In the genomic region with DNA sequence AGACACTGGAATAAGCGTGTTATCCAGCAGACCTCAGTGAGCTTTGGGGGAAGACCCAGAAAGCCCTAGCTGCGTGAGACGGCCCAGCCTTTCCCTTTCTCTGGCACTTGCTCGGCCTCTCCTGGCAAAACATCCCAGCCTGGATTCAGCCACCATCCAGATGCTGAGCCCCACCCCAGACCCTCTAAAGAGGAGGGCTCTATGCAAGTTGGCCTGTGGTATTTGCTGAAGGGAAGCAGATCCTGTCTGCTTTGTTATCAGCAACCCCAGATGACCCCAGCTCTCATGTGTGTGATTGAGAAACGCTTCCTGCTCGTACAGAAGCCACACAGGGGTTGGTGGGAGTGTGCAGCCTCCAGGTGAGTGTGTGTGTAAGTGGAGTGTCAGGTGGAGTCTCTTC, we compare ENCODE assay signal across 18 cellular contexts.
DNase-seq lines count a peak whose midpoint lies in the region; ATAC-seq and TF ChIP-seq lines count a peak whose summit lies in the region.
"Had no signal": no experiment of that assay in that cellular context is flagged by ENCODE, and none has a peak within 500 bp of the region (broad histone marks: within the 10 kb centered on the region; RNA-seq: fewer than 3 reads in every experiment).

No MANE protein-coding gene starts in this region.

- DNase-seq in GM23338 (ENCODE audit: low spot score) (peak; percentile 13), NCI-H2107 (lab: John Stamatoyannopoulos, UW) (peak; percentile 14), erythroblast (lab: John Stamatoyannopoulos, UW) (peak; percentile 12 to 40), sciatic nerve (ENCODE audit: low spot score) (peak; percentile 34), HT-29 (ENCODE audit: low spot score) (no peak), ovary (no peak)
- DNase-seq: activated CD8-positive, alpha-beta T cell treated with anti-CD3 and anti-CD28 coated beads, Interleukin-2, amount 10 ng/mL, durations not matched to agents 7 days and 5 days; anterior cingulate cortex; CD4-positive, alpha-beta T cell; colonic mucosa; NCI-H1417 treated with DMSO at 0.1 percent for 48 hours; T1000; upper lobe of left lung had no signal

- H3K4me3 ChIP-seq in GM23338, result no peak overlapping the region
- H3K4me3 ChIP-seq in ovary, result no peak overlapping the region
- H3K4me3 ChIP-seq: colonic mucosa, lung, upper lobe of left lung had no signal

- 23 to 35% (median 33%) methylated on average over 6 of the region's 6 CpGs for WGBS in ovary, 3 donors

- H3K27ac Mint-ChIP-seq in GM23338, result no peak overlapping the region
- H3K27ac Mint-ChIP-seq: activated CD8-positive, alpha-beta T cell treated with anti-CD3 and anti-CD28 coated beads, Interleukin-2, amount 10 ng/mL, durations not matched to agents 7 days and 5 days; CD4-positive, alpha-beta T cell; nephron; stimulated activated memory B cell treated with anti-CD40 and anti-IgM and Interleukin-4, amounts not matched to agents 10 μg/mL and 1 μg/mL and 100 μg/mL, for 72 hours had no signal

- no peaks in the 10 kb centered on the region for H3K36me3 Mint-ChIP-seq in GM23338 (ENCODE audit: low read depth)
- H3K36me3 Mint-ChIP-seq: stimulated activated memory B cell treated with anti-CD40 and anti-IgM and Interleukin-4, amounts not matched to agents 10 μg/mL and 1 μg/mL and 100 μg/mL, for 72 hours had no signal

- TF ChIP-seq CTCF in GM23338 (conservative IDR thresholded peaks at IDR 0.05; ENCODE audit: low read depth in 2 of 2) (no peak), ovary (IDR thresholded peaks at IDR 0.05) (no peak)

- H3K79me2 ChIP-seq in GM23338 (replicated peaks; ENCODE audit: insufficient read depth), result no peaks in the 10 kb centered on the region

- peaks cover 8% of the 10 kb centered on the region for H3K27me3 Mint-ChIP-seq in GM23338 (ENCODE audit: insufficient read depth, low read depth, poor library complexity)
- H3K27me3 Mint-ChIP-seq: CD4-positive, alpha-beta T cell; stimulated activated memory B cell treated with anti-CD40 and anti-IgM and Interleukin-4, amounts not matched to agents 10 μg/mL and 1 μg/mL and 100 μg/mL, for 72 hours had no signal

- H3K4me2 ChIP-seq in GM23338, result no peak overlapping the region

- H3K4me3 Mint-ChIP-seq in GM23338, result no peak overlapping the region
- H3K4me3 Mint-ChIP-seq: activated CD8-positive, alpha-beta T cell treated with anti-CD3 and anti-CD28 coated beads, Interleukin-2, amount 10 ng/mL, durations not matched to agents 7 days and 5 days; CD4-positive, alpha-beta T cell; nephron; stimulated activated memory B cell treated with anti-CD40 and anti-IgM and Interleukin-4, amounts not matched to agents 10 μg/mL and 1 μg/mL and 100 μg/mL, for 72 hours had no signal

- H3K4me1 ChIP-seq in GM23338 (ENCODE audit: insufficient read depth) (peaks cover 9% of the 10 kb centered on the region), ovary (ENCODE audit: insufficient read depth) (no peaks in the 10 kb centered on the region)
- H3K4me1 ChIP-seq: colonic mucosa had no signal

- ATAC-seq in GM23338, result peak; percentile 31; the same call in 1 of the 3 replicates
- ATAC-seq in sciatic nerve, result no peak
- no peak for ATAC-seq in HG03095 (IDR thresholded peaks at IDR 0.05; ENCODE audit: unreplicated experiment)
- ATAC-seq in HG02973 (IDR thresholded peaks at IDR 0.05; ENCODE audit: unreplicated experiment), result no peak
- ATAC-seq: activated CD8-positive, alpha-beta T cell treated with anti-CD3 and anti-CD28 coated beads, Interleukin-2, amount 10 ng/mL, durations not matched to agents 7 days and 5 days; stimulated activated memory B cell treated with anti-CD40 and anti-IgM and Interleukin-4, amounts not matched to agents 10 μg/mL and 1 μg/mL and 100 μg/mL, for 72 hours had no signal

- H4K20me1 ChIP-seq in GM23338 (replicated peaks; ENCODE audit: insufficient read depth), result no peaks in the 10 kb centered on the region; the same call in 1 of the 2 replicates

- no peaks in the 10 kb centered on the region for H3K36me3 ChIP-seq in GM23338 (ENCODE audit: insufficient read depth)
- no peaks in the 10 kb centered on the region for H3K36me3 ChIP-seq in ovary
- H3K36me3 ChIP-seq: colonic mucosa, upper lobe of left lung had no signal

- peaks cover 4% of the 10 kb centered on the region; the same call in 1 of the 3 replicates for H3K9me3 Mint-ChIP-seq in GM23338
- H3K9me3 Mint-ChIP-seq: CD4-positive, alpha-beta T cell; stimulated activated memory B cell treated with anti-CD40 and anti-IgM and Interleukin-4, amounts not matched to agents 10 μg/mL and 1 μg/mL and 100 μg/mL, for 72 hours had no signal

- TF ChIP-seq POLR2A in erythroblast (IDR thresholded peaks at IDR 0.05; ENCODE audit: low read length) (no peak), ovary (IDR thresholded peaks at IDR 0.05) (no peak)

- TF ChIP-seq EP300 in ovary (IDR thresholded peaks at IDR 0.05), result no peak

- H3K9me2 ChIP-seq in GM23338 (ENCODE audit: insufficient read depth), result no peaks in the 10 kb centered on the region

- H3K27ac ChIP-seq in GM23338 (ENCODE audit: low read depth) (no peak overlapping the region), ovary (no peak overlapping the region)
- H3K27ac ChIP-seq: colonic mucosa, upper lobe of left lung had no signal

- no peaks in the 10 kb centered on the region for H3F3A ChIP-seq in GM23338 (replicated peaks; ENCODE audit: low read depth)

- H2AFZ ChIP-seq in GM23338, result no peak overlapping the region

- H3K4me1 Mint-ChIP-seq in GM23338, result peaks cover 9% of the 10 kb centered on the region
- H3K4me1 Mint-ChIP-seq: stimulated activated memory B cell treated with anti-CD40 and anti-IgM and Interleukin-4, amounts not matched to agents 10 μg/mL and 1 μg/mL and 100 μg/mL, for 72 hours had no signal

- H3K27me3 ChIP-seq in GM23338 (ENCODE audit: insufficient read depth) (no peaks in the 10 kb centered on the region), ovary (no peaks in the 10 kb centered on the region)
- H3K27me3 ChIP-seq: colonic mucosa, upper lobe of left lung had no signal

- intact Hi-C loops in sciatic nerve (cut with DNase I) (no loop called here), ovary (cut with DNase I) (no loop called here)

- H3K9me3 ChIP-seq in ovary, result no peaks in the 10 kb centered on the region
- H3K9me3 ChIP-seq: colonic mucosa, upper lobe of left lung had no signal

TF ChIP-seq in GM23338, 12 proteins besides CTCF, POLR2A, EP300 and RAD21:
- TF ChIP-seq ZNF331 (CRISPR knock-in tag; IDR thresholded peaks at IDR 0.05; ENCODE audit: low read depth) (no peak), EZH2 (IDR thresholded peaks at IDR 0.05; ENCODE audit: low read depth, unreplicated experiment) (no peak), NANOG (IDR thresholded peaks at IDR 0.05; ENCODE audit: borderline replicate concordance) (no peak), JUNB (IDR thresholded peaks at IDR 0.05; ENCODE audit: unreplicated experiment) (no peak), STAT1 (IDR thresholded peaks at IDR 0.05; ENCODE audit: unreplicated experiment) (no peak), POLR2AphosphoS5 (IDR thresholded peaks at IDR 0.05; ENCODE audit: low read depth) (no peak), ZNF114 (CRISPR knock-in tag; IDR thresholded peaks at IDR 0.05) (no peak)
- TF ChIP-seq, protein P1, sequence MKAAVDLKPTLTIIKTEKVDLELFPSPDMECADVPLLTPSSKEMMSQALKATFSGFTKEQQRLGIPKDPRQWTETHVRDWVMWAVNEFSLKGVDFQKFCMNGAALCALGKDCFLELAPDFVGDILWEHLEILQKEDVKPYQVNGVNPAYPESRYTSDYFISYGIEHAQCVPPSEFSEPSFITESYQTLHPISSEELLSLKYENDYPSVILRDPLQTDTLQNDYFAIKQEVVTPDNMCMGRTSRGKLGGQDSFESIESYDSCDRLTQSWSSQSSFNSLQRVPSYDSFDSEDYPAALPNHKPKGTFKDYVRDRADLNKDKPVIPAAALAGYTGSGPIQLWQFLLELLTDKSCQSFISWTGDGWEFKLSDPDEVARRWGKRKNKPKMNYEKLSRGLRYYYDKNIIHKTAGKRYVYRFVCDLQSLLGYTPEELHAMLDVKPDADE (IDR thresholded peaks at IDR 0.05), result no peak
TF ChIP-seq in GM23338: peak in this region for 0.

Comparison
In these comparisons a context has a peak if more than half of its experiments do, and no peak if none do; other contexts are left out.
1. DNase-seq: peak in GM23338 (single experiment), NCI-H2107 (single experiment), erythroblast (2 of 2) and sciatic nerve (single experiment); none in HT-29 (single experiment) and ovary (0 of 5).